ENCODE assay signal across 8 cellular contexts in genomic region chr11:18634140-18635032, GRCh38. TPM values are rescaled to one million over a fixed set of nuclear protein-coding genes. Genes with fewer than 3 reads are reported as not detected.
DNase-seq lines count a peak whose midpoint lies in the region; ATAC-seq and TF ChIP-seq lines count a peak whose summit lies in the region.

TSS of gene SPTY2D1 (minus strand) at chr11:18634342. CDS start at chr11:18634257, 85 bp downstream.

- peaks cover 32% of the 10 kb centered on the region for H3K4me1 Mint-ChIP-seq in activated T-helper 1 cell treated with anti-CD3 and anti-CD28 coated beads, Interleukin-12 subunit alpha, Interleukin-12 subunit beta, Interleukin-2, Interleukin-4 antibody, amounts not matched to agents 30 ng/mL and 10 ng/mL and 1 ng/mL, durations not matched to agents 14 hours and 24 hours and 36 hours (ENCODE audit: low read depth)
- H3K4me1 Mint-ChIP-seq in naive B cell, result peaks cover 18 to 29% (median 25%) of the 10 kb centered on the region in 3 donors
- H3K4me1 Mint-ChIP-seq in stimulated activated memory B cell treated with anti-CD40 and anti-IgM and Interleukin-4, amounts not matched to agents 10 μg/mL and 1 μg/mL and 100 μg/mL, for 72 hours, result peaks cover 9% of the 10 kb centered on the region

- in situ Hi-C loops in GM23248 (cut with MboI), result no loop called here

- H3K9me3 ChIP-seq in DND-41 (ENCODE audit: insufficient read depth, low read length, severe bottlenecking), result no peaks in the 10 kb centered on the region
- no peaks in the 10 kb centered on the region for H3K9me3 ChIP-seq in GM23248 (ENCODE audit: low read depth)

- peaks cover 5% of the 10 kb centered on the region for H3F3A ChIP-seq in GM23248 (ENCODE audit: insufficient read depth)

- H4K20me1 ChIP-seq in DND-41 (ENCODE audit: insufficient read depth, low read length) (peaks cover 15% of the 10 kb centered on the region; the same call in 1 of the 2 replicates), GM23248 (ENCODE audit: insufficient read depth) (no peaks in the 10 kb centered on the region)

- H3K79me2 ChIP-seq in DND-41 (ENCODE audit: insufficient read depth, low read length) (peaks cover 50% of the 10 kb centered on the region), GM23248 (ENCODE audit: insufficient read depth) (peaks cover 48% of the 10 kb centered on the region)

- H2AFZ ChIP-seq in DND-41 (ENCODE audit: low read depth, low read length) (peak within 1 kb of the TSS; percentile 95), GM23248 (peak within 1 kb of the TSS; percentile 93)

- H3K27ac Mint-ChIP-seq in activated T-helper 1 cell treated with anti-CD3 and anti-CD28 coated beads, Interleukin-12 subunit alpha, Interleukin-12 subunit beta, Interleukin-2, Interleukin-4 antibody, amounts not matched to agents 30 ng/mL and 10 ng/mL and 1 ng/mL, durations not matched to agents 14 hours and 24 hours and 36 hours, result peak within 1 kb of the TSS; percentile 99
- peak within 1 kb of the TSS; percentile 96 to 100 (median 98) for H3K27ac Mint-ChIP-seq in naive B cell
- peak within 1 kb of the TSS; percentile 93 for H3K27ac Mint-ChIP-seq in stimulated activated memory B cell treated with anti-CD40 and anti-IgM and Interleukin-4, amounts not matched to agents 10 μg/mL and 1 μg/mL and 100 μg/mL, for 72 hours

- no peaks in the 10 kb centered on the region for H3K9me2 ChIP-seq in GM23248 (ENCODE audit: insufficient read depth)

- peak within 1 kb of the TSS; percentile 97 for H3K4me3 Mint-ChIP-seq in activated T-helper 1 cell treated with anti-CD3 and anti-CD28 coated beads, Interleukin-12 subunit alpha, Interleukin-12 subunit beta, Interleukin-2, Interleukin-4 antibody, amounts not matched to agents 30 ng/mL and 10 ng/mL and 1 ng/mL, durations not matched to agents 14 hours and 24 hours and 36 hours
- H3K4me3 Mint-ChIP-seq in naive B cell, result peak within 1 kb of the TSS; percentile 86 to 99 (median 95)
- H3K4me3 Mint-ChIP-seq in stimulated activated memory B cell treated with anti-CD40 and anti-IgM and Interleukin-4, amounts not matched to agents 10 μg/mL and 1 μg/mL and 100 μg/mL, for 72 hours, result peak within 1 kb of the TSS; percentile 85

- TF ChIP-seq CTCF in DND-41 (IDR thresholded peaks at IDR 0.05; ENCODE audit: borderline replicate concordance, extremely low read depth, low read length, poor library complexity, severe bottlenecking), result peak; percentile 2

- intact Hi-C loops in activated T-helper 1 cell treated with anti-CD3 and anti-CD28 coated beads, Interleukin-12 subunit alpha, Interleukin-12 subunit beta, Interleukin-2, Interleukin-4 antibody, amounts not matched to agents 30 ng/mL and 10 ng/mL and 1 ng/mL, durations not matched to agents 14 hours and 24 hours and 36 hours (cut with micrococcal nuclease), result loop anchor here (1.0 to 10.0 kb wide), 17 partner anchors 17 to 1896 kb away; partner anchors contain the start of genes C11orf58, E2F8, GTF2H1 and HPS5

- ATAC-seq in DND-41 (ENCODE audit: insufficient read depth, low read depth), result peak; percentile 93
- peak; percentile 95 for ATAC-seq in naive B cell (ENCODE audit: low read depth in 2 of 2)
- ATAC-seq in stimulated activated memory B cell treated with anti-CD40 and anti-IgM and Interleukin-4, amounts not matched to agents 10 μg/mL and 1 μg/mL and 100 μg/mL, for 72 hours, result peak; percentile 99

- H3K9ac ChIP-seq in DND-41 (ENCODE audit: low read depth, low read length) (peak within 1 kb of the TSS; percentile 80), GM23248 (peak within 1 kb of the TSS; percentile 96)

- H3K4me2 ChIP-seq in DND-41 (ENCODE audit: insufficient read depth, low read length) (peak within 1 kb of the TSS; percentile 84), GM23248 (ENCODE audit: unreplicated experiment) (peak within 1 kb of the TSS; percentile 91)

- no peaks in the 10 kb centered on the region for H3K9me3 Mint-ChIP-seq in activated T-helper 1 cell treated with anti-CD3 and anti-CD28 coated beads, Interleukin-12 subunit alpha, Interleukin-12 subunit beta, Interleukin-2, Interleukin-4 antibody, amounts not matched to agents 30 ng/mL and 10 ng/mL and 1 ng/mL, durations not matched to agents 14 hours and 24 hours and 36 hours
- H3K9me3 Mint-ChIP-seq in naive B cell, result no peaks in the 10 kb centered on the region
- H3K9me3 Mint-ChIP-seq in stimulated activated memory B cell treated with anti-CD40 and anti-IgM and Interleukin-4, amounts not matched to agents 10 μg/mL and 1 μg/mL and 100 μg/mL, for 72 hours, result no peaks in the 10 kb centered on the region

- peaks cover 2% of the 10 kb centered on the region for H3K36me3 Mint-ChIP-seq in activated T-helper 1 cell treated with anti-CD3 and anti-CD28 coated beads, Interleukin-12 subunit alpha, Interleukin-12 subunit beta, Interleukin-2, Interleukin-4 antibody, amounts not matched to agents 30 ng/mL and 10 ng/mL and 1 ng/mL, durations not matched to agents 14 hours and 24 hours and 36 hours (ENCODE audit: low read depth)
- H3K36me3 Mint-ChIP-seq in naive B cell, result no peaks in the 10 kb centered on the region
- H3K36me3 Mint-ChIP-seq in stimulated activated memory B cell treated with anti-CD40 and anti-IgM and Interleukin-4, amounts not matched to agents 10 μg/mL and 1 μg/mL and 100 μg/mL, for 72 hours, result no peaks in the 10 kb centered on the region

- H3K27me3 ChIP-seq in DND-41 (ENCODE audit: insufficient read depth, low read length, poor library complexity), result no peaks in the 10 kb centered on the region
- H3K27me3 ChIP-seq in GM23248 (replicated peaks; ENCODE audit: insufficient read depth), result no peaks in the 10 kb centered on the region

- no peaks in the 10 kb centered on the region for H3K27me3 Mint-ChIP-seq in activated T-helper 1 cell treated with anti-CD3 and anti-CD28 coated beads, Interleukin-12 subunit alpha, Interleukin-12 subunit beta, Interleukin-2, Interleukin-4 antibody, amounts not matched to agents 30 ng/mL and 10 ng/mL and 1 ng/mL, durations not matched to agents 14 hours and 24 hours and 36 hours (ENCODE audit: insufficient read depth)
- H3K27me3 Mint-ChIP-seq in naive B cell, result peaks cover 6 to 9% (median 9%) of the 10 kb centered on the region in 3 donors
- H3K27me3 Mint-ChIP-seq in stimulated activated memory B cell treated with anti-CD40 and anti-IgM and Interleukin-4, amounts not matched to agents 10 μg/mL and 1 μg/mL and 100 μg/mL, for 72 hours, result peaks cover 8% of the 10 kb centered on the region

- H3K27ac ChIP-seq in DND-41 (ENCODE audit: low read length) (peak within 1 kb of the TSS; percentile 89), GM23248 (peak within 1 kb of the TSS; percentile 95)

- H3K4me1 ChIP-seq in DND-41 (ENCODE audit: insufficient read depth, low read length), result peaks cover 23% of the 10 kb centered on the region
- H3K4me1 ChIP-seq in GM23248 (ENCODE audit: insufficient read depth), result peaks cover 9% of the 10 kb centered on the region

- H3K4me3 ChIP-seq in DND-41 (ENCODE audit: low read depth in 1 of 2, low read length in 2 of 2) (peak within 1 kb of the TSS; percentile 91 to 93), GM23248 (peak within 1 kb of the TSS; percentile 97)

- WGBS in GM23248 (ENCODE audit: low coverage in 1 of 2, low lambda C conversion rate in 2 of 2, missing lambda C conversion rate in 2 of 2), 2 experiments, result 1% methylated on average over 56 to 59 of the region's 60 CpGs

- no peaks in the 10 kb centered on the region for H3K36me3 ChIP-seq in DND-41 (ENCODE audit: insufficient read depth, low read length)
- H3K36me3 ChIP-seq in GM23248 (ENCODE audit: low read depth), result no peaks in the 10 kb centered on the region

- DNase-seq in DND-41 (peak; percentile 99), GM23248 (peak; percentile 100), Kasumi-1 (lab: John Stamatoyannopoulos, UW) (peak; percentile 98), RPMI7951 (ENCODE audit: low read depth) (peak; percentile 98), fibroblast of gingiva (ENCODE audit: low read depth) (peak; percentile 99), naive B cell (peak; percentile 97)
- peak; percentile 97 for DNase-seq in activated T-helper 1 cell treated with anti-CD3 and anti-CD28 coated beads, Interleukin-12 subunit alpha, Interleukin-12 subunit beta, Interleukin-2, Interleukin-4 antibody, amounts not matched to agents 30 ng/mL and 10 ng/mL and 1 ng/mL, durations not matched to agents 14 hours and 24 hours and 36 hours (ENCODE audit: low spot score)

RNA-seq across cellular contexts. Expression of gene SPTY2D1, which starts in this region (rescaled TPM):
- total RNA-seq in GM23248 (2014; rRNA removed; shearing (Covaris generic)), result 15.4 and 18.7 TPM in 2 replicates
- polyA plus RNA-seq in GM23248 (2016; fragmentation: Nextera tagmentation; extraction: Ambion mirVana), result 12.3 TPM in 2 replicates
- total RNA-seq in RPMI7951 (2014; rRNA removed; shearing (Covaris generic)), result 10.7 and 11.7 TPM in 2 replicates
- 29.2 and 29.6 TPM in 2 replicates for total RNA-seq in activated T-helper 1 cell treated with anti-CD3 and anti-CD28 coated beads, Interleukin-12 subunit alpha, Interleukin-12 subunit beta, Interleukin-2, Interleukin-4 antibody, amounts not matched to agents 30 ng/mL and 10 ng/mL and 1 ng/mL, durations not matched to agents 14 hours and 24 hours and 36 hours
- 10 to 100 TPM in 4 of 6 donors, 1 to 10 TPM in 2; 3.8 to 15.5 (median 10.9) TPM for polyA plus RNA-seq in naive B cell (ENCODE audit: low read depth in 6 of 6)

Comparison
In these comparisons a context has a peak if more than half of its experiments do, and no peak if none do; other contexts are left out.
1. Peak in every context shown above with its lines: DNase-seq, ATAC-seq, H3K4me3 ChIP-seq and H3K27ac ChIP-seq.